ENCODE assay signal across 24 cellular contexts in genomic region chr19:14615628-14616027, GRCh38. TPM values are rescaled to one million over a fixed set of nuclear protein-coding genes. Genes with fewer than 3 reads are reported as not detected.
"Had no signal": no experiment of that assay in that cellular context is flagged by ENCODE, and none has a peak within 500 bp of the region (broad histone marks: within the 10 kb centered on the region; RNA-seq: fewer than 3 reads in every experiment).

No MANE protein-coding gene starts in this region.

- H3K36me3 ChIP-seq: breast epithelium, colonic mucosa, esophagus muscularis mucosa, gastrocnemius medialis, thyroid gland, WERI-Rb-1 had no signal

- H3K4me3 ChIP-seq: breast epithelium, colonic mucosa, esophagus muscularis mucosa, gastrocnemius medialis, mucosa of descending colon, thyroid gland had no signal

- H3K27me3 Mint-ChIP-seq: activated naive CD8-positive, alpha-beta T cell treated with anti-CD3 and anti-CD28 coated beads, Interleukin-2, amount 10 ng/mL, durations not matched to agents 7 days and 5 days had no signal

- DNase-seq: activated CD4-positive, alpha-beta T cell treated with anti-CD3 and anti-CD28 coated beads for 1 hour; activated CD4-positive, alpha-beta T cell treated with anti-CD3 and anti-CD28 coated beads, Interleukin-2, amount 50 U/mL, for 1 hour; activated naive CD4-positive, alpha-beta T cell treated with anti-CD3 and anti-CD28 coated beads for 36 hours; activated naive CD8-positive, alpha-beta T cell treated with anti-CD3 and anti-CD28 coated beads, Interleukin-2, amount 10 ng/mL, durations not matched to agents 7 days and 5 days; activated T-cell treated with anti-CD3 and anti-CD28 coated beads, Interleukin-2, amount 50 U/mL, for 1 hour; amniotic stem cell; colonic mucosa; gastrocnemius medialis; left cardiac atrium; mesendoderm; mucosa of descending colon; posterior cingulate gyrus; retina; stimulated activated CD4-positive, alpha-beta T cell treated with anti-CD3 and anti-CD28 coated beads, Interleukin-4, amount 100 ng/mL, for 1 hour; substantia nigra; thyroid gland; WERI-Rb-1 had no signal

- H3K27ac ChIP-seq: breast epithelium, colonic mucosa, esophagus muscularis mucosa, gastrocnemius medialis, thyroid gland, WERI-Rb-1 had no signal

- ATAC-seq: gastrocnemius medialis, left cardiac atrium, mucosa of descending colon had no signal

- H3K4me1 Mint-ChIP-seq: activated naive CD8-positive, alpha-beta T cell treated with anti-CD3 and anti-CD28 coated beads, Interleukin-2, amount 10 ng/mL, durations not matched to agents 7 days and 5 days had no signal

- H3K27me3 ChIP-seq: breast epithelium, colonic mucosa, esophagus muscularis mucosa, gastrocnemius medialis, thyroid gland had no signal

- H3K9me3 ChIP-seq: colonic mucosa, gastrocnemius medialis, thyroid gland had no signal

- H3K4me1 ChIP-seq: breast epithelium, colonic mucosa, esophagus muscularis mucosa, gastrocnemius medialis, thyroid gland had no signal

- H3K4me3 Mint-ChIP-seq: activated naive CD4-positive, alpha-beta T cell treated with anti-CD3 and anti-CD28 coated beads for 36 hours; activated naive CD8-positive, alpha-beta T cell treated with anti-CD3 and anti-CD28 coated beads, Interleukin-2, amount 10 ng/mL, durations not matched to agents 7 days and 5 days; stimulated activated naive CD8-positive, alpha-beta T cell treated with anti-CD3 and anti-CD28 coated beads, Interleukin-15, Interleukin-2, amounts not matched to agents 100 ng/mL and 50 ng/mL, for 24 hours had no signal

- H3K36me3 Mint-ChIP-seq: activated naive CD8-positive, alpha-beta T cell treated with anti-CD3 and anti-CD28 coated beads, Interleukin-2, amount 10 ng/mL, durations not matched to agents 7 days and 5 days had no signal

- H3K27ac Mint-ChIP-seq: activated naive CD4-positive, alpha-beta T cell treated with anti-CD3 and anti-CD28 coated beads for 36 hours; activated naive CD8-positive, alpha-beta T cell treated with anti-CD3 and anti-CD28 coated beads, Interleukin-2, amount 10 ng/mL, durations not matched to agents 7 days and 5 days had no signal

RNA-seq across cellular contexts. Expression of gene CLEC17A, which starts 32.7 kb away (rescaled TPM):
- total RNA-seq: breast epithelium; esophagus muscularis mucosa; gastrocnemius medialis; left cardiac atrium; T-helper 2 cell treated with Interferon-gamma antibody and Interleukin-4, amounts not matched to agents 100 ng/mL and 5 ng/mL, for 36 hours; thyroid gland had no signal
- polyA plus RNA-seq: neural cell had no signal

RNA-seq across cellular contexts. Expression of gene ADGRE3, which starts 59.0 kb away (rescaled TPM):
- total RNA-seq: activated naive CD4-positive, alpha-beta T cell treated with anti-CD3 and anti-CD28 coated beads for 36 hours; activated naive CD8-positive, alpha-beta T cell treated with anti-CD3 and anti-CD28 coated beads, Interleukin-2, amount 10 ng/mL, durations not matched to agents 7 days and 5 days; gastrocnemius medialis; lower leg skin; T-helper 2 cell treated with Interferon-gamma antibody and Interleukin-4, amounts not matched to agents 100 ng/mL and 5 ng/mL, for 36 hours; ureter had no signal
- polyA plus RNA-seq: neural cell had no signal
